ENCODE assay signal across 9 cellular contexts in genomic region chr19:40441719-40442253, GRCh38. TPM values are rescaled to one million over a fixed set of nuclear protein-coding genes. Genes with fewer than 3 reads are reported as not detected.
A peak's percentile ranks its signal among the peaks of the same experiment; 100 is the strongest.
DNase-seq lines count a peak whose midpoint lies in the region; ATAC-seq, FAIRE-seq and TF ChIP-seq lines count a peak whose summit lies in the region.
"Had no signal": no experiment of that assay in that cellular context is flagged by ENCODE, and none has a peak within 500 bp of the region (broad histone marks: within the 10 kb centered on the region; RNA-seq: fewer than 3 reads in every experiment).

No MANE protein-coding gene starts in this region.

- no peak for ATAC-seq in stimulated activated naive CD8-positive, alpha-beta T cell treated with anti-CD3 and anti-CD28 coated beads, Interleukin-15, amount 100 ng/mL, for 72 hours
- no peak for ATAC-seq in GM18519 (IDR thresholded peaks at IDR 0.05; ENCODE audit: low FRiP score, unreplicated experiment)

- H3K4me3 Mint-ChIP-seq in activated naive CD4-positive, alpha-beta T cell treated with anti-CD3 and anti-CD28 coated beads for 36 hours, result peak overlapping the region; percentile 97
- peak overlapping the region; percentile 97 for H3K4me3 Mint-ChIP-seq in activated CD4-positive, alpha-beta memory T cell treated with anti-CD3 and anti-CD28 coated beads for 36 hours
- H3K4me3 Mint-ChIP-seq in glutamatergic neuron (ENCODE audit: unreplicated experiment), result peak overlapping the region; percentile 88
- peak overlapping the region; percentile 91 to 97 for H3K4me3 Mint-ChIP-seq in stimulated activated naive CD8-positive, alpha-beta T cell treated with anti-CD3 and anti-CD28 coated beads, Interleukin-15, amount 100 ng/mL, for 72 hours

- no peaks in the 10 kb centered on the region for H3K27me3 ChIP-seq in small intestine (ENCODE audit: control insufficient read depth in 2 of 2, insufficient read depth in 2 of 2, low read length in 2 of 2)

- no peaks in the 10 kb centered on the region for H3K9me3 Mint-ChIP-seq in activated naive CD4-positive, alpha-beta T cell treated with anti-CD3 and anti-CD28 coated beads for 36 hours
- no peaks in the 10 kb centered on the region for H3K9me3 Mint-ChIP-seq in activated CD4-positive, alpha-beta memory T cell treated with anti-CD3 and anti-CD28 coated beads for 36 hours
- peaks cover 12% of the 10 kb centered on the region for H3K9me3 Mint-ChIP-seq in glutamatergic neuron (ENCODE audit: unreplicated experiment)
- no peaks in the 10 kb centered on the region for H3K9me3 Mint-ChIP-seq in stimulated activated naive CD8-positive, alpha-beta T cell treated with anti-CD3 and anti-CD28 coated beads, Interleukin-15, amount 100 ng/mL, for 72 hours

- no peak for TF ChIP-seq CTCF in glutamatergic neuron (IDR thresholded peaks at IDR 0.05; ENCODE audit: partially characterized antibody, unreplicated experiment)

- H3K4me1 Mint-ChIP-seq in activated naive CD4-positive, alpha-beta T cell treated with anti-CD3 and anti-CD28 coated beads for 36 hours (ENCODE audit: low read depth), result peaks cover 19% of the 10 kb centered on the region
- peaks cover 14% of the 10 kb centered on the region for H3K4me1 Mint-ChIP-seq in activated CD4-positive, alpha-beta memory T cell treated with anti-CD3 and anti-CD28 coated beads for 36 hours (ENCODE audit: low read depth)
- peaks cover 5% of the 10 kb centered on the region for H3K4me1 Mint-ChIP-seq in glutamatergic neuron (ENCODE audit: low read depth, unreplicated experiment)
- H3K4me1 Mint-ChIP-seq in stimulated activated naive CD8-positive, alpha-beta T cell treated with anti-CD3 and anti-CD28 coated beads, Interleukin-15, amount 100 ng/mL, for 72 hours, result peaks cover 35% of the 10 kb centered on the region

- H3K27ac Mint-ChIP-seq in activated naive CD4-positive, alpha-beta T cell treated with anti-CD3 and anti-CD28 coated beads for 36 hours, result peak overlapping the region; percentile 93
- peak overlapping the region; percentile 87 for H3K27ac Mint-ChIP-seq in activated CD4-positive, alpha-beta memory T cell treated with anti-CD3 and anti-CD28 coated beads for 36 hours
- H3K27ac Mint-ChIP-seq in glutamatergic neuron (ENCODE audit: unreplicated experiment), result no peak overlapping the region
- no peak overlapping the region for H3K27ac Mint-ChIP-seq in stimulated activated naive CD8-positive, alpha-beta T cell treated with anti-CD3 and anti-CD28 coated beads, Interleukin-15, amount 100 ng/mL, for 72 hours

- intact Hi-C loops in activated naive CD4-positive, alpha-beta T cell treated with anti-CD3 and anti-CD28 coated beads for 36 hours (cut with micrococcal nuclease), result loop anchor here (5.0 kb wide), 2 partner anchors 311 to 356 kb away; partner anchors contain the start of genes ACTMAP, EGLN2 and SNRPA
- intact Hi-C loops in activated CD4-positive, alpha-beta memory T cell treated with anti-CD3 and anti-CD28 coated beads for 36 hours (cut with micrococcal nuclease), result no loop called here

- H3K9me3 ChIP-seq in small intestine (ENCODE audit: control insufficient read depth, low read depth), result no peaks in the 10 kb centered on the region

- peaks cover 0 to 3% of the 10 kb centered on the region in 2 donors for H3K4me1 ChIP-seq in small intestine (ENCODE audit: control insufficient read depth in 2 of 2, insufficient read depth in 1 of 2, low read depth in 1 of 2, low read length in 1 of 2)

- H3K36me3 ChIP-seq in small intestine (ENCODE audit: control insufficient read depth in 2 of 2, insufficient read depth in 2 of 2, low read length in 2 of 2), result peaks cover 4 to 5% of the 10 kb centered on the region in 2 donors

- CTCF ChIA-PET in activated naive CD4-positive, alpha-beta T cell treated with anti-CD3 and anti-CD28 coated beads for 36 hours (lab: Charles Lee), result interaction anchor here (0.8 to 2.5 kb wide), 2 partner anchors 21 to 22 kb away, joined by 3 to 11 read pairs; no protein-coding TSS in a partner anchor
- CTCF ChIA-PET in activated CD4-positive, alpha-beta memory T cell treated with anti-CD3 and anti-CD28 coated beads for 36 hours (lab: Charles Lee), result interaction anchor here (1.7 to 4.0 kb wide), 4 partner anchors 16 to 23 kb away, joined by 5 to 32 read pairs (median 12); partner anchors contain the start of genes BLVRB, SERTAD1 and SPTBN4

- POLR2A ChIA-PET in activated CD4-positive, alpha-beta memory T cell treated with anti-CD3 and anti-CD28 coated beads for 36 hours (lab: Charles Lee), result interaction anchor here (3.2 kb wide), 1 partner anchor 15 kb away, joined by 25 read pairs; the partner anchor contains the start of gene SERTAD1

- no peak overlapping the region for H3K27ac ChIP-seq in small intestine (ENCODE audit: low read depth in 1 of 2, low read length in 1 of 2)

- no peak for DNase-seq in activated naive CD4-positive, alpha-beta T cell treated with anti-CD3 and anti-CD28 coated beads for 36 hours
- DNase-seq in activated naive CD4-positive, alpha-beta T cell treated with anti-CD3 and anti-CD28 coated beads, Interleukin-2, amount 50 U/mL, for 16 hours, result no peak
- no peak for DNase-seq in activated CD4-positive, alpha-beta memory T cell treated with anti-CD3 and anti-CD28 coated beads for 36 hours
- DNase-seq in glutamatergic neuron (no peak), kidney glomerular epithelial cell (lab: John Stamatoyannopoulos, UW) (no peak), small intestine (no peak)
- DNase-seq in stimulated activated naive CD8-positive, alpha-beta T cell treated with anti-CD3 and anti-CD28 coated beads, Interleukin-15, amount 100 ng/mL, for 72 hours, result no peak

- FAIRE-seq in small intestine (lab: Jason Lieb, UNC), result no peak
- FAIRE-seq: keratinocyte had no signal

- 81 to 86% (median 86%) methylated on average over 11 of the region's 11 CpGs for WGBS in small intestine, 3 donors

- no peaks in the 10 kb centered on the region for H3K36me3 Mint-ChIP-seq in activated naive CD4-positive, alpha-beta T cell treated with anti-CD3 and anti-CD28 coated beads for 36 hours (ENCODE audit: low read depth)
- H3K36me3 Mint-ChIP-seq in activated CD4-positive, alpha-beta memory T cell treated with anti-CD3 and anti-CD28 coated beads for 36 hours, result peaks cover 5% of the 10 kb centered on the region
- no peaks in the 10 kb centered on the region for H3K36me3 Mint-ChIP-seq in glutamatergic neuron (ENCODE audit: unreplicated experiment)

- no peaks in the 10 kb centered on the region for H3K27me3 Mint-ChIP-seq in activated naive CD4-positive, alpha-beta T cell treated with anti-CD3 and anti-CD28 coated beads for 36 hours (ENCODE audit: low read depth)
- H3K27me3 Mint-ChIP-seq in activated CD4-positive, alpha-beta memory T cell treated with anti-CD3 and anti-CD28 coated beads for 36 hours, result no peaks in the 10 kb centered on the region
- peaks cover 13% of the 10 kb centered on the region for H3K27me3 Mint-ChIP-seq in glutamatergic neuron (ENCODE audit: unreplicated experiment)
- H3K27me3 Mint-ChIP-seq in stimulated activated naive CD8-positive, alpha-beta T cell treated with anti-CD3 and anti-CD28 coated beads, Interleukin-15, amount 100 ng/mL, for 72 hours, result no peaks in the 10 kb centered on the region

- H3K4me3 ChIP-seq in small intestine (ENCODE audit: low read depth in 1 of 2, low read length in 2 of 2), result no peak overlapping the region

RNA-seq across cellular contexts. Expression of gene SERTAD3, which starts 2.3 kb away (rescaled TPM):
- total RNA-seq in activated naive CD4-positive, alpha-beta T cell treated with anti-CD3 and anti-CD28 coated beads for 36 hours, result 1 to 10 TPM; 3.8 to 7.3 TPM
- total RNA-seq in activated CD4-positive, alpha-beta memory T cell treated with anti-CD3 and anti-CD28 coated beads for 36 hours, result 10 to 100 TPM; 12.1 to 13.1 TPM
- total RNA-seq in glutamatergic neuron (ENCODE audit: unreplicated experiment), result 30.1 TPM
- 10 to 100 TPM; 21.3 to 31.3 (median 28.6) TPM for polyA plus RNA-seq in small intestine

RNA-seq across cellular contexts. Expression of gene SERTAD1, which starts 16.0 kb away (rescaled TPM):
- 1 to 10 TPM; 8.8 to 9.2 TPM for total RNA-seq in activated naive CD4-positive, alpha-beta T cell treated with anti-CD3 and anti-CD28 coated beads for 36 hours
- total RNA-seq in activated CD4-positive, alpha-beta memory T cell treated with anti-CD3 and anti-CD28 coated beads for 36 hours, result 10 to 100 TPM; 11.5 to 12.6 TPM
- total RNA-seq in glutamatergic neuron (ENCODE audit: unreplicated experiment), result 3.6 TPM
- 10 to 100 TPM; 15.7 to 29.7 (median 29.5) TPM for polyA plus RNA-seq in small intestine

RNA-seq across cellular contexts. Expression of gene BLVRB, which starts 23.8 kb away (rescaled TPM):
- 10 to 100 TPM; 29.4 to 30.2 TPM for total RNA-seq in activated naive CD4-positive, alpha-beta T cell treated with anti-CD3 and anti-CD28 coated beads for 36 hours
- 10 to 100 TPM; 34.6 to 37.6 TPM for total RNA-seq in activated CD4-positive, alpha-beta memory T cell treated with anti-CD3 and anti-CD28 coated beads for 36 hours
- 7.2 TPM for total RNA-seq in glutamatergic neuron (ENCODE audit: unreplicated experiment)
- polyA plus RNA-seq in small intestine, result 100 to 1,000 TPM; 197 to 206 (median 205) TPM

RNA-seq across cellular contexts. Expression of gene SPTBN4, which starts 25.0 kb away (rescaled TPM):
- total RNA-seq in activated naive CD4-positive, alpha-beta T cell treated with anti-CD3 and anti-CD28 coated beads for 36 hours, result 1 to 10 TPM in 1 of 2 experiments, under 1 TPM in 1; 0.91 to 1.1 TPM
- 1 to 10 TPM in 1 of 2 experiments, under 1 TPM in 1; 0.53 to 1.2 TPM for total RNA-seq in activated CD4-positive, alpha-beta memory T cell treated with anti-CD3 and anti-CD28 coated beads for 36 hours
- 161 TPM for total RNA-seq in glutamatergic neuron (ENCODE audit: unreplicated experiment)
- polyA plus RNA-seq in small intestine, result 1 to 10 TPM in 2 of 3 donors, not detected in 1; 1.1 to 1.8 TPM

RNA-seq across cellular contexts. Expression of gene PRX, which starts 28.6 kb away (rescaled TPM):
- total RNA-seq in activated naive CD4-positive, alpha-beta T cell treated with anti-CD3 and anti-CD28 coated beads for 36 hours, result 1 to 10 TPM; 1.5 TPM
- 1 to 10 TPM; 1.2 to 1.7 TPM for total RNA-seq in activated CD4-positive, alpha-beta memory T cell treated with anti-CD3 and anti-CD28 coated beads for 36 hours
- 4.7 TPM for total RNA-seq in glutamatergic neuron (ENCODE audit: unreplicated experiment)
- 1 to 10 TPM in 1 of 3 donors, under 1 TPM in 2; 0.45 to 1.9 (median 0.81) TPM for polyA plus RNA-seq in small intestine

Comparison
In these comparisons a context has a peak if more than half of its experiments do, and no peak if none do; other contexts are left out.
1. H3K27ac Mint-ChIP-seq: peak in activated naive CD4-positive, alpha-beta T cell treated with anti-CD3 and anti-CD28 coated beads for 36 hours (single experiment) and activated CD4-positive, alpha-beta memory T cell treated with anti-CD3 and anti-CD28 coated beads for 36 hours (single experiment); none in glutamatergic neuron (single experiment) and stimulated activated naive CD8-positive, alpha-beta T cell treated with anti-CD3 and anti-CD28 coated beads, Interleukin-15, amount 100 ng/mL, for 72 hours (0 of 2).
2. Peak in every context shown above with its lines, with median percentiles within 50 percentile points of each other: H3K4me3 Mint-ChIP-seq.